Comparison of ENCODE assay signal across 14 cellular contexts in genomic region chr12:12381982-12382381, GRCh38.
"Had no signal": no experiment of that assay in that cellular context is flagged by ENCODE, and none has a peak within 500 bp of the region (broad histone marks: within the 10 kb centered on the region; RNA-seq: fewer than 3 reads in every experiment).

No MANE protein-coding gene starts in this region.

- H3K9ac ChIP-seq: parathyroid adenoma had no signal

- ATAC-seq: left lung had no signal

- H3K27me3 ChIP-seq: cardiac muscle cell, left lung, SJSA1, transverse colon had no signal

- H3K27ac ChIP-seq: cardiac muscle cell, left lung, parathyroid adenoma, SJSA1, transverse colon, VCaP had no signal

- H3K4me3 ChIP-seq: cardiac muscle cell, left lung, SJSA1, transverse colon had no signal

- H3K36me3 ChIP-seq: cardiac muscle cell, left lung, transverse colon had no signal

- DNase-seq: activated CD8-positive, alpha-beta memory T cell treated with anti-CD3 and anti-CD28 coated beads for 24 hours; activated naive CD4-positive, alpha-beta T cell; foreskin melanocyte; head of caudate nucleus; left lung; mesenchymal stem cell; small intestine; SW 1271; T-helper 9 cell; transverse colon had no signal

- H3K4me1 ChIP-seq: parathyroid adenoma, SJSA1 had no signal

- H3K9me3 ChIP-seq: left lung, SJSA1, transverse colon had no signal
